ENCODE assay signal across 1 cellular context in genomic region chr5:36882250-36882649, GRCh38.
TF ChIP-seq lines count a peak whose summit lies in the region.

No MANE protein-coding gene starts in this region.

TF ChIP-seq in GM12878, 131 proteins besides CTCF, POLR2A, EP300 and RAD21 (continued from another document and continues in another):
- TF ChIP-seq BCLAF1 (IDR thresholded peaks at IDR 0.05): no peak
- no peak for TF ChIP-seq REST (IDR thresholded peaks at IDR 0.05; ENCODE audit: low read depth, low read length)
- no peak for TF ChIP-seq IRF4 (IDR thresholded peaks at IDR 0.05; ENCODE audit: low read depth, low read length)
- TF ChIP-seq MYB (IDR thresholded peaks at IDR 0.05; ENCODE audit: borderline replicate concordance, low read depth, low read length): no peak
- no peak for TF ChIP-seq ELK1 (IDR thresholded peaks at IDR 0.05; ENCODE audit: low read depth, low read length)
- no peak for TF ChIP-seq CBX5 (IDR thresholded peaks at IDR 0.05; ENCODE audit: low read depth)
- no peak for TF ChIP-seq ZBTB33 (IDR thresholded peaks at IDR 0.05)
- TF ChIP-seq ZNF207 (IDR thresholded peaks at IDR 0.05; ENCODE audit: borderline replicate concordance): no peak
- TF ChIP-seq MEF2A (IDR thresholded peaks at IDR 0.05; ENCODE audit: insufficient read depth, low read depth, low read length): no peak
- TF ChIP-seq STAT3 (IDR thresholded peaks at IDR 0.05; ENCODE audit: low read depth, low read length): no peak
- peak; percentile 35; the same call in 1 of the 2 replicates for TF ChIP-seq ZNF687 (IDR thresholded peaks at IDR 0.05)
- no peak for TF ChIP-seq SMAD1 (IDR thresholded peaks at IDR 0.05; ENCODE audit: low read depth, partially characterized antibody)
- no peak for TF ChIP-seq POLR2AphosphoS2 (IDR thresholded peaks at IDR 0.05; ENCODE audit: low read depth, low read length)
- TF ChIP-seq PRDM15 (CRISPR knock-in tag; IDR thresholded peaks at IDR 0.05): no peak
- TF ChIP-seq TCF3 (IDR thresholded peaks at IDR 0.05; ENCODE audit: borderline replicate concordance, insufficient read depth, low read depth, low read length): no peak
- no peak for TF ChIP-seq SUZ12 (IDR thresholded peaks at IDR 0.05; ENCODE audit: unreplicated experiment)
- TF ChIP-seq GATAD2B (conservative IDR thresholded peaks at IDR 0.05; ENCODE audit: low read depth): no peak
- no peak for TF ChIP-seq ZNF592 (IDR thresholded peaks at IDR 0.05)
- no peak for TF ChIP-seq MXI1 (IDR thresholded peaks at IDR 0.05; ENCODE audit: low read depth, low read length)
- no peak for TF ChIP-seq PAX8 (IDR thresholded peaks at IDR 0.05)
- TF ChIP-seq FOXK2 (IDR thresholded peaks at IDR 0.05): no peak
- no peak for TF ChIP-seq MLLT1 (IDR thresholded peaks at IDR 0.05)
- TF ChIP-seq ATF7 (IDR thresholded peaks at IDR 0.05; ENCODE audit: low read depth): peak; percentile 62
- TF ChIP-seq RB1 (IDR thresholded peaks at IDR 0.05; ENCODE audit: borderline replicate concordance): no peak
- no peak for TF ChIP-seq PKNOX1 (IDR thresholded peaks at IDR 0.05)
- TF ChIP-seq SMARCA5 (IDR thresholded peaks at IDR 0.05): peak; percentile 55; the same call in 1 of the 2 replicates
- no peak for TF ChIP-seq ZNF274 (IDR thresholded peaks at IDR 0.05; ENCODE audit: insufficient read depth, insufficient read length)
- no peak for TF ChIP-seq BACH1 (IDR thresholded peaks at IDR 0.05; ENCODE audit: borderline replicate concordance)
- peak; percentile 63; the same call in 1 of the 2 replicates for TF ChIP-seq MTA2 (IDR thresholded peaks at IDR 0.05; ENCODE audit: low read depth)
